Comparison of ENCODE assay signal across 12 cellular contexts in the genomic region with DNA sequence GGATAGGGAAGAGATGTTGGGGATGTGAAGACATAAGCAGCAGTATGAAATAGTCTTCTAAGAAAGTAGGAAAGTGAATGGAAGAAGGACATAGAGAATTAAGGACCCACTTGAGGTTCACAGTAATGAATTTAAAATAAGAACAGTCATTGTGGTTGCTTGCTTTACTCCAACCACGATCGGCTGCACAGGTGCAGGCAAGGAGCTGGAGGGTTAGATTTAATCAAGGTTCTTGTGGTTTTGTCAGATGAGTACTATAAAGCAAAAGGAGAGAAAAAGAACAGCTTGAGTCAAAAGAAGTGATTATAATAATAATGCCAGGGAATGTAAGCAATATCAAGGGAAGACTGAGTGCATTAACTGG. TPM values are rescaled to one million over a fixed set of nuclear protein-coding genes. Genes with fewer than 3 reads are reported as not detected.
DNase-seq lines count a peak whose midpoint lies in the region; ATAC-seq and TF ChIP-seq lines count a peak whose summit lies in the region.
"Had no signal": no experiment of that assay in that cellular context is flagged by ENCODE, and none has a peak within 500 bp of the region (broad histone marks: within the 10 kb centered on the region; RNA-seq: fewer than 3 reads in every experiment).

No MANE protein-coding gene starts in this region.

- H3K4me3 ChIP-seq in CD8-positive, alpha-beta T cell (ENCODE audit: low read depth, low read length) = no peak overlapping the region
- no peak overlapping the region for H3K4me3 ChIP-seq in colonic mucosa

- H3K27me3 Mint-ChIP-seq in CD8-positive, alpha-beta T cell (ENCODE audit: low read depth) = no peaks in the 10 kb centered on the region
- H3K27me3 Mint-ChIP-seq in neural crest cell (ENCODE audit: low read depth) = no peaks in the 10 kb centered on the region

- DNase-seq in CD8-positive, alpha-beta T cell = peak in 5 of 7 experiments; percentile 26 to 54 (median 40)
- DNase-seq in T-helper 1 cell (peak in 3 of 5 donors; percentile 26 to 61 (median 38)), neural crest cell (ENCODE audit: low read depth, low spot score) (no peak), NCI-H1694 treated with DMSO at 0.1 percent for 48 hours (lab: John Stamatoyannopoulos, UW) (no peak), colonic mucosa (no peak), inferior parietal cortex (ENCODE audit: extremely low spot score) (no peak)
- DNase-seq in activated effector memory CD4-positive, alpha-beta T cell treated with Interleukin-2 at 50 U/mL for 16 hours = peak; percentile 29
- DNase-seq: hippocampal formation, NCI-H510A treated with DMSO at 0.1 percent for 48 hours had no signal

- peaks cover 13% of the 10 kb centered on the region for H3K4me1 ChIP-seq in CD8-positive, alpha-beta T cell (ENCODE audit: insufficient read depth, low read length)
- H3K4me1 ChIP-seq in colonic mucosa = no peaks in the 10 kb centered on the region

- peak; percentile 82 for ATAC-seq in CD8-positive, alpha-beta T cell
- ATAC-seq in GM21786 (IDR thresholded peaks at IDR 0.05; ENCODE audit: unreplicated experiment) = no peak

- H3K9me3 ChIP-seq in CD8-positive, alpha-beta T cell (ENCODE audit: low read length) = no peaks in the 10 kb centered on the region
- no peaks in the 10 kb centered on the region for H3K9me3 ChIP-seq in colonic mucosa

- TF ChIP-seq CTCF in CD8-positive, alpha-beta T cell (IDR thresholded peaks at IDR 0.05) = no peak
- TF ChIP-seq CTCF in neural crest cell (conservative IDR thresholded peaks at IDR 0.05) (no peak), colonic mucosa (IDR thresholded peaks at IDR 0.05) (no peak)

- no peaks in the 10 kb centered on the region for H3K27me3 ChIP-seq in CD8-positive, alpha-beta T cell (ENCODE audit: insufficient read depth, low read length)
- H3K27me3 ChIP-seq in colonic mucosa = no peaks in the 10 kb centered on the region

- H3K27ac ChIP-seq in CD8-positive, alpha-beta T cell (ENCODE audit: low read depth, low read length) = no peak overlapping the region
- H3K27ac ChIP-seq in colonic mucosa = no peak overlapping the region
- H3K27ac ChIP-seq: HL-60 had no signal

- H3K9me3 Mint-ChIP-seq in CD8-positive, alpha-beta T cell = no peaks in the 10 kb centered on the region
- no peaks in the 10 kb centered on the region for H3K9me3 Mint-ChIP-seq in neural crest cell
- H3K9me3 Mint-ChIP-seq: CD14-positive monocyte had no signal

- no peaks in the 10 kb centered on the region for H3K36me3 ChIP-seq in CD8-positive, alpha-beta T cell (ENCODE audit: insufficient read depth, low read length)
- H3K36me3 ChIP-seq in colonic mucosa = no peaks in the 10 kb centered on the region

- H3K4me3 Mint-ChIP-seq in CD8-positive, alpha-beta T cell = peak overlapping the region; percentile 19
- H3K4me3 Mint-ChIP-seq in neural crest cell = no peak overlapping the region
- H3K4me3 Mint-ChIP-seq: CD14-positive monocyte had no signal

- peaks cover 42% of the 10 kb centered on the region for H3K36me3 Mint-ChIP-seq in CD8-positive, alpha-beta T cell
- peaks cover 11% of the 10 kb centered on the region for H3K36me3 Mint-ChIP-seq in neural crest cell (ENCODE audit: low read depth)

- intact Hi-C loops in CD8-positive, alpha-beta T cell (cut with DNase I, micrococcal nuclease) = no loop called here
- intact Hi-C loops in colonic mucosa (cut with DNase I) = no loop called here

- peaks cover 27% of the 10 kb centered on the region for H3K4me1 Mint-ChIP-seq in CD8-positive, alpha-beta T cell (ENCODE audit: low read depth)
- H3K4me1 Mint-ChIP-seq in neural crest cell = no peaks in the 10 kb centered on the region
- H3K4me1 Mint-ChIP-seq: CD14-positive monocyte had no signal

- POLR2A ChIA-PET in CD8-positive, alpha-beta T cell (lab: Charles Lee) = interaction anchor here (0.6 to 1.0 kb wide), 3 partner anchors 24 to 94 kb away, joined by 3 to 5 read pairs (median 3); partner anchors contain the start of gene RBM34

- peak overlapping the region; percentile 85 for H3K27ac Mint-ChIP-seq in CD8-positive, alpha-beta T cell
- peak overlapping the region; percentile 64 for H3K27ac Mint-ChIP-seq in neural crest cell (ENCODE audit: unreplicated experiment)

- H3K9ac ChIP-seq in colonic mucosa (ENCODE audit: low read depth in 2 of 2, low read length in 2 of 2) = no peak overlapping the region

- CTCF ChIA-PET in CD8-positive, alpha-beta T cell (lab: Charles Lee) = no interaction called here

RNA-seq across cellular contexts. Expression of gene RBM34, which starts 46.1 kb away (rescaled TPM):
- 100 to 1,000 TPM; 243 to 267 TPM for total RNA-seq in CD8-positive, alpha-beta T cell
- total RNA-seq in neural crest cell (95.0 and 102 TPM in 2 replicates), colonic mucosa (10 to 100 TPM; 59.8 to 61.2 TPM)

Comparison
In these comparisons a context has a peak if more than half of its experiments do, and no peak if none do; other contexts are left out.
1. DNase-seq: peak in CD8-positive, alpha-beta T cell (5 of 7), T-helper 1 cell (3 of 5) and activated effector memory CD4-positive, alpha-beta T cell treated with Interleukin-2 at 50 U/mL for 16 hours (single experiment); none in neural crest cell (single experiment), NCI-H1694 treated with DMSO at 0.1 percent for 48 hours (single experiment), colonic mucosa (single experiment) and inferior parietal cortex (single experiment).